In the genomic region with DNA sequence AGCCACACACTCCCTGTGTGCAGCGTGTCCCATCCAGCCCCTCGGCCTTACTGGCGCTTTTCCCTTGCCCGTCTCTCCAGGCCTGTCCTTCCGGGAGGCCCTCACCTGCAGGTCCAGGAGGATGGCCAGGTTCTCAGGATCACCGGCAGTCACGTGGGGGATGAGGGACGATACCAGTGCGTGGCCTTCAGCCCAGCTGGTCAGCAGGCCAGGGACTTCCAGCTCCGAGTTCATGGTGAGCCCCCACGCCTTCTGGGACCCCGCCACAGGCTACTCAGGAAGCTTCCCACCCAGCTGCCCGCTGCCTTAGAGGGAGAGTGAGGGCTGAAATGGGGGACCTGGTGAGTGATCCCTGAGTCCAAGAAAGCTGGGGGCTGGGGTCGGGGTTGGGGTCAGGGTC, we compare ENCODE assay signal across 2 cellular contexts.
TF ChIP-seq lines count a peak whose summit lies in the region.

No MANE protein-coding gene starts in this region.

TF ChIP-seq in H1, 55 proteins besides CTCF, POLR2A, EP300 and RAD21:
- TF ChIP-seq SUZ12 (IDR thresholded peaks at IDR 0.05; ENCODE audit: low read length) (no peak), KDM1A (IDR thresholded peaks at IDR 0.05; ENCODE audit: borderline replicate concordance, low read length) (no peak), EZH2 (IDR thresholded peaks at IDR 0.05; ENCODE audit: low read depth, low read length, severe bottlenecking) (no peak), FOSL1 (IDR thresholded peaks at IDR 0.05; ENCODE audit: insufficient read depth, low read depth, low read length) (no peak), GTF2F1 (IDR thresholded peaks at IDR 0.05; ENCODE audit: borderline replicate concordance, low read depth, low read length) (no peak), SIN3A (conservative IDR thresholded peaks at IDR 0.05 in 1 of 2, IDR thresholded peaks at IDR 0.05 in 1 of 2; ENCODE audit: low read depth in 1 of 2, low read length in 2 of 2) (no peak), NANOG (IDR thresholded peaks at IDR 0.05; ENCODE audit: insufficient read depth, low read depth, low read length, poor library complexity, severe bottlenecking) (no peak), TBP (IDR thresholded peaks at IDR 0.05; ENCODE audit: low read depth, low read length) (no peak), ASH2L (IDR thresholded peaks at IDR 0.05; ENCODE audit: low read length) (no peak), BRCA1 (IDR thresholded peaks at IDR 0.05; ENCODE audit: low read depth, low read length) (no peak), RBBP5 (IDR thresholded peaks at IDR 0.05; ENCODE audit: borderline replicate concordance, low read depth, low read length) (no peak), RNF2 (IDR thresholded peaks at IDR 0.05; ENCODE audit: borderline replicate concordance, low read depth, low read length, missing control alignments, poor library complexity, severe bottlenecking) (no peak), KDM5A (IDR thresholded peaks at IDR 0.05; ENCODE audit: low read length) (no peak), YY1 (IDR thresholded peaks at IDR 0.05; ENCODE audit: low read depth, low read length) (no peak), SP4 (IDR thresholded peaks at IDR 0.05; ENCODE audit: low read length) (no peak)
- TF ChIP-seq, protein P1, sequence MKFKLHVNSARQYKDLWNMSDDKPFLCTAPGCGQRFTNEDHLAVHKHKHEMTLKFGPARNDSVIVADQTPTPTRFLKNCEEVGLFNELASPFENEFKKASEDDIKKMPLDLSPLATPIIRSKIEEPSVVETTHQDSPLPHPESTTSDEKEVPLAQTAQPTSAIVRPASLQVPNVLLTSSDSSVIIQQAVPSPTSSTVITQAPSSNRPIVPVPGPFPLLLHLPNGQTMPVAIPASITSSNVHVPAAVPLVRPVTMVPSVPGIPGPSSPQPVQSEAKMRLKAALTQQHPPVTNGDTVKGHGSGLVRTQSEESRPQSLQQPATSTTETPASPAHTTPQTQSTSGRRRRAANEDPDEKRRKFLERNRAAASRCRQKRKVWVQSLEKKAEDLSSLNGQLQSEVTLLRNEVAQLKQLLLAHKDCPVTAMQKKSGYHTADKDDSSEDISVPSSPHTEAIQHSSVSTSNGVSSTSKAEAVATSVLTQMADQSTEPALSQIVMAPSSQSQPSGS (IDR thresholded peaks at IDR 0.05; ENCODE audit: low read length): no peak

TF ChIP-seq in HepG2, 621 proteins besides CTCF, POLR2A, EP300 and RAD21:
- no peak for TF ChIP-seq CERS6 (CRISPR knock-in tag; IDR thresholded peaks at IDR 0.05)
- TF ChIP-seq REL (CRISPR knock-in tag; conservative IDR thresholded peaks at IDR 0.05): no peak
- no peak for TF ChIP-seq HNF4A (CRISPR knock-in tag; IDR thresholded peaks at IDR 0.05)
- no peak for TF ChIP-seq ARNT2 (CRISPR knock-in tag; IDR thresholded peaks at IDR 0.05; ENCODE audit: low read depth)
- TF ChIP-seq, protein P2, sequence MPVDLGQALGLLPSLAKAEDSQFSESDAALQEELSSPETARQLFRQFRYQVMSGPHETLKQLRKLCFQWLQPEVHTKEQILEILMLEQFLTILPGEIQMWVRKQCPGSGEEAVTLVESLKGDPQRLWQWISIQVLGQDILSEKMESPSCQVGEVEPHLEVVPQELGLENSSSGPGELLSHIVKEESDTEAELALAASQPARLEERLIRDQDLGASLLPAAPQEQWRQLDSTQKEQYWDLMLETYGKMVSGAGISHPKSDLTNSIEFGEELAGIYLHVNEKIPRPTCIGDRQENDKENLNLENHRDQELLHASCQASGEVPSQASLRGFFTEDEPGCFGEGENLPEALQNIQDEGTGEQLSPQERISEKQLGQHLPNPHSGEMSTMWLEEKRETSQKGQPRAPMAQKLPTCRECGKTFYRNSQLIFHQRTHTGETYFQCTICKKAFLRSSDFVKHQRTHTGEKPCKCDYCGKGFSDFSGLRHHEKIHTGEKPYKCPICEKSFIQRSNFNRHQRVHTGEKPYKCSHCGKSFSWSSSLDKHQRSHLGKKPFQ (CRISPR knock-in tag; IDR thresholded peaks at IDR 0.05; ENCODE audit: insufficient replicate concordance): no peak
